In the genomic region with DNA sequence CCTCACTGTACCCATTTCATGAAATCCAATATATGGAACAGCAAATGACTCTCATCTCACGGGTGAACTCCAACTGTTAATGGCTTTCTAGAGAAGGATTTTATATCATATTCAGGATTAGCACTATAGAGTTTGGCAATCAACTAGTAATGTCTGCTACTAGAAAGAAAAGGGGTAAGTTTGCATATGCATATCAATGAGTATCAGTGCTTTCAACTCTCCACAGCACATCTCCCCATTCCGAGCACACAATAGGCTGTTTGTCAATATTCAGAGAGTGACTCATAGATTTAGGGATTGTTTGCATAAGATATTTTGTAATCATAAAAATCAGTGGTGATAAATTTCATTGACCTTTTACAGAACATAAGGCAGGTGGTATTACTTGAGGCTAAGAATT, we compare ENCODE assay signal across 31 cellular contexts.
"Had no signal": no experiment of that assay in that cellular context is flagged by ENCODE, and none has a peak within 500 bp of the region (broad histone marks: within the 10 kb centered on the region; RNA-seq: fewer than 3 reads in every experiment).

No MANE protein-coding gene starts in this region.

- H3K27me3 ChIP-seq: ascending aorta, brain microvascular endothelial cell, dorsolateral prefrontal cortex, gastrocnemius medialis, heart left ventricle had no signal

- H3K4me3 Mint-ChIP-seq: activated CD4-positive, alpha-beta memory T cell treated with anti-CD3 and anti-CD28 coated beads for 36 hours; activated naive CD4-positive, alpha-beta T cell treated with anti-CD3 and anti-CD28 coated beads, Interleukin-2, amount 10 ng/mL, durations not matched to agents 7 days and 5 days; activated naive CD8-positive, alpha-beta T cell treated with anti-CD3 and anti-CD28 coated beads, Interleukin-2, amount 10 ng/mL, durations not matched to agents 7 days and 5 days; activated T-cell treated with anti-CD3 and anti-CD28 coated beads, Interleukin-2, amount 50 U/mL, for 24 hours; activated T-cell treated with anti-CD3 and anti-CD28 coated beads, Interleukin-2, amount 50 U/mL, for 72 hours; central memory CD8-positive, alpha-beta T cell; dendritic cell treated with granulocyte-macrophage colony-stimulating factor and Interleukin-4, amounts not matched to agents 40 ng/mL and 50 ng/mL, for 4 days; endodermal cell; T-helper 17 cell; T-helper 2 cell treated with Interferon-gamma antibody and Interleukin-4, amounts not matched to agents 5 μg/mL and 100 μg/mL, for 36 hours had no signal

- FAIRE-seq: bronchial epithelial cell had no signal

- H3K27ac Mint-ChIP-seq: activated CD4-positive, alpha-beta memory T cell treated with anti-CD3 and anti-CD28 coated beads for 36 hours; activated naive CD4-positive, alpha-beta T cell treated with anti-CD3 and anti-CD28 coated beads, Interleukin-2, amount 10 ng/mL, durations not matched to agents 7 days and 5 days; activated naive CD4-positive, alpha-beta T cell treated with anti-CD3 and anti-CD28 coated beads, Interleukin-2, amount 50 U/mL, for 72 hours; activated naive CD8-positive, alpha-beta T cell treated with anti-CD3 and anti-CD28 coated beads, Interleukin-2, amount 10 ng/mL, durations not matched to agents 7 days and 5 days; activated T-cell treated with anti-CD3 and anti-CD28 coated beads, Interleukin-2, amount 50 U/mL, for 24 hours; activated T-cell treated with anti-CD3 and anti-CD28 coated beads, Interleukin-2, amount 50 U/mL, for 72 hours; dendritic cell treated with granulocyte-macrophage colony-stimulating factor and Interleukin-4, amounts not matched to agents 40 ng/mL and 50 ng/mL, for 4 days; endodermal cell; T-helper 17 cell; T-helper 2 cell treated with Interferon-gamma antibody and Interleukin-4, amounts not matched to agents 5 μg/mL and 100 μg/mL, for 36 hours had no signal

- H3K27ac ChIP-seq: ascending aorta, brain microvascular endothelial cell, coronary artery, dorsolateral prefrontal cortex, gastrocnemius medialis, heart left ventricle, WERI-Rb-1 had no signal

- H3K4me3 ChIP-seq: ascending aorta, coronary artery, dorsolateral prefrontal cortex, gastrocnemius medialis, heart left ventricle had no signal

- H3K9me3 ChIP-seq: ascending aorta, gastrocnemius medialis, heart left ventricle had no signal

- H3K36me3 Mint-ChIP-seq: activated CD4-positive, alpha-beta memory T cell treated with anti-CD3 and anti-CD28 coated beads for 36 hours; activated naive CD4-positive, alpha-beta T cell treated with anti-CD3 and anti-CD28 coated beads, Interleukin-2, amount 10 ng/mL, durations not matched to agents 7 days and 5 days; activated naive CD4-positive, alpha-beta T cell treated with anti-CD3 and anti-CD28 coated beads, Interleukin-2, amount 50 U/mL, for 72 hours; activated naive CD8-positive, alpha-beta T cell treated with anti-CD3 and anti-CD28 coated beads, Interleukin-2, amount 10 ng/mL, durations not matched to agents 7 days and 5 days had no signal

- H3K36me3 ChIP-seq: ascending aorta, brain microvascular endothelial cell, gastrocnemius medialis, heart left ventricle, WERI-Rb-1 had no signal

- ATAC-seq: activated naive CD4-positive, alpha-beta T cell treated with anti-CD3 and anti-CD28 coated beads, Interleukin-2, amount 50 U/mL, for 72 hours; activated T-cell treated with anti-CD3 and anti-CD28 coated beads, Interleukin-2, amount 50 U/mL, for 72 hours; esophagus mucosa; gastrocnemius medialis; heart left ventricle; T-helper 17 cell had no signal

- H3K4me1 Mint-ChIP-seq: activated naive CD4-positive, alpha-beta T cell treated with anti-CD3 and anti-CD28 coated beads, Interleukin-2, amount 10 ng/mL, durations not matched to agents 7 days and 5 days; activated naive CD8-positive, alpha-beta T cell treated with anti-CD3 and anti-CD28 coated beads, Interleukin-2, amount 10 ng/mL, durations not matched to agents 7 days and 5 days; central memory CD8-positive, alpha-beta T cell; T-helper 17 cell had no signal

- DNase-seq: activated CD4-positive, alpha-beta memory T cell treated with anti-CD3 and anti-CD28 coated beads for 36 hours; activated CD4-positive, alpha-beta T cell treated with anti-CD3 and anti-CD28 coated beads for 48 hours; activated CD4-positive, CD25-positive, alpha-beta regulatory T cell; activated CD8-positive, alpha-beta memory T cell treated with anti-CD3 and anti-CD28 coated beads, Interleukin-2, amount 50 U/mL, for 48 hours; activated gamma-delta T cell; activated naive CD4-positive, alpha-beta T cell; activated naive CD4-positive, alpha-beta T cell treated with anti-CD3 and anti-CD28 coated beads, Interleukin-2, amount 10 ng/mL, durations not matched to agents 7 days and 5 days; activated naive CD8-positive, alpha-beta T cell treated with anti-CD3 and anti-CD28 coated beads, Interleukin-2, amount 10 ng/mL, durations not matched to agents 7 days and 5 days; activated T-cell treated with anti-CD3 and anti-CD28 coated beads for 4 hours; activated T-cell treated with anti-CD3 and anti-CD28 coated beads, Interleukin-2, amount 50 U/mL, for 24 hours; activated T-cell treated with anti-CD3 and anti-CD28 coated beads, Interleukin-2, amount 50 U/mL, for 72 hours; brain microvascular endothelial cell; dorsolateral prefrontal cortex; effector memory CD4-positive, alpha-beta T cell; endodermal cell; foreskin fibroblast; gastrocnemius medialis; glutamatergic neuron; heart left ventricle; hypothalamus; T-helper 17 cell; T1000; WERI-Rb-1 had no signal

- H3K9me3 Mint-ChIP-seq: activated CD4-positive, alpha-beta memory T cell treated with anti-CD3 and anti-CD28 coated beads for 36 hours; activated naive CD4-positive, alpha-beta T cell treated with anti-CD3 and anti-CD28 coated beads, Interleukin-2, amount 50 U/mL, for 72 hours; activated naive CD8-positive, alpha-beta T cell treated with anti-CD3 and anti-CD28 coated beads, Interleukin-2, amount 10 ng/mL, durations not matched to agents 7 days and 5 days; activated T-cell treated with anti-CD3 and anti-CD28 coated beads, Interleukin-2, amount 50 U/mL, for 24 hours; activated T-cell treated with anti-CD3 and anti-CD28 coated beads, Interleukin-2, amount 50 U/mL, for 72 hours; central memory CD8-positive, alpha-beta T cell; T-helper 2 cell treated with Interferon-gamma antibody and Interleukin-4, amounts not matched to agents 5 μg/mL and 100 μg/mL, for 36 hours had no signal

- H3K27me3 Mint-ChIP-seq: activated CD4-positive, alpha-beta memory T cell treated with anti-CD3 and anti-CD28 coated beads for 36 hours; activated naive CD8-positive, alpha-beta T cell treated with anti-CD3 and anti-CD28 coated beads, Interleukin-2, amount 10 ng/mL, durations not matched to agents 7 days and 5 days; activated T-cell treated with anti-CD3 and anti-CD28 coated beads, Interleukin-2, amount 50 U/mL, for 24 hours; central memory CD8-positive, alpha-beta T cell; dendritic cell treated with granulocyte-macrophage colony-stimulating factor and Interleukin-4, amounts not matched to agents 40 ng/mL and 50 ng/mL, for 4 days; T-helper 17 cell had no signal

- H3K4me1 ChIP-seq: ascending aorta, gastrocnemius medialis had no signal
